ENCODE assay signal across 2 cellular contexts in genomic region chr17:4544656-4545216, GRCh38.
TF ChIP-seq lines count a peak whose summit lies in the region.

No MANE protein-coding gene starts in this region.

TF ChIP-seq in HEK293, 187 proteins besides CTCF, POLR2A, EP300 and RAD21:
- peak; percentile 78; the same call in 1 of the 2 replicates for TF ChIP-seq EGR2 (tag by site-specific recombination; IDR thresholded peaks at IDR 0.05; ENCODE audit: low read depth)
- TF ChIP-seq ZFHX2 (tag by site-specific recombination; conservative IDR thresholded peaks at IDR 0.05) = peak; percentile 46
- TF ChIP-seq ZBTB49 (tag by site-specific recombination; IDR thresholded peaks at IDR 0.05; ENCODE audit: low read depth) = no peak
- no peak for TF ChIP-seq ZBTB6 (tag by site-specific recombination; IDR thresholded peaks at IDR 0.05)
- TF ChIP-seq ZNF391 (tag by site-specific recombination; IDR thresholded peaks at IDR 0.05; ENCODE audit: borderline replicate concordance, low read depth) = no peak

TF ChIP-seq in endothelial cell of umbilical vein, 7 proteins besides CTCF, POLR2A, EP300 and RAD21:
- TF ChIP-seq GATA2 (IDR thresholded peaks at IDR 0.05; ENCODE audit: insufficient read depth, insufficient read length, low read depth, low read length) (no peak), MYC (IDR thresholded peaks at IDR 0.05; ENCODE audit: low read depth, low read length) (no peak), MAX (IDR thresholded peaks at IDR 0.05; ENCODE audit: insufficient read depth, insufficient read length) (no peak), EZH2 (IDR thresholded peaks at IDR 0.05; ENCODE audit: borderline replicate concordance, low read depth, low read length, severe bottlenecking) (no peak), FOS (IDR thresholded peaks at IDR 0.05; ENCODE audit: borderline replicate concordance, insufficient read depth, low read length) (no peak), POLR2AphosphoS5 (IDR thresholded peaks at IDR 0.05; ENCODE audit: insufficient read depth, low read depth, low read length) (no peak), JUN (IDR thresholded peaks at IDR 0.05; ENCODE audit: borderline replicate concordance, insufficient read depth, insufficient read length, low read depth) (no peak)
